ENCODE assay signal across 8 cellular contexts in the genomic region with DNA sequence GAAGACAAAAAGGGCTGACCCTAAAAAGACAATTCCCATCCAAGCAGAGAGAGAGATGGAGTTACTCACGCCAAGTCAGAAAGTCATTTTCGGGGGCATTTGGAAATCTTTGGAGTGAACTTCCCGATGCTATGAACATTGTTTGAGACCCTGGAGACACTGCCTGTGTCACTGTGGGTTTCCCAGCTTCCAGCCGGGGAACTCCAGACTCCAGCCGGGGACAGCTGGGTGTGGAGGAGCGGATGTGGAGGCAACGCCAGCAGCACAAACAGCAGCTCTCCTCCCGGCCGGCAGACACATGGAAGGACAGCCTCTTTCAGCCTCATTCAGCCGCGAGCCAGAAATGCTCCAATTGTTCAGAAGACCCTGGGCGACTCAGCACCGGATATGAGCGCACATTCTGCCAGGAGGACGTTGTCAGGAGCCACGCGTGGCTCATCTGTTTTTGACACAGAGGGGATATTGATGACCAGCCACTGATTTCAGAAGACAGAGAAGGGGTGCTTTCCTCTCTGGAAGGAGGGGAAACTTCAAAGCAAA.
A peak's percentile ranks its signal among the peaks of the same experiment; 100 is the strongest.
DNase-seq lines count a peak whose midpoint lies in the region; ATAC-seq, FAIRE-seq and TF ChIP-seq lines count a peak whose summit lies in the region.

No MANE protein-coding gene starts in this region.

- TF ChIP-seq EP300 in K562 (IDR thresholded peaks at IDR 0.05; ENCODE audit: low read length) = no peak

- BruUV-seq in K562 (replicated peaks; lab: Mats Ljungman, UMichigan) = no TSS peak

- TF ChIP-seq POLR2A in K562 (conservative IDR thresholded peaks at IDR 0.05) = no peak

- peaks cover 53% of the 10 kb centered on the region for H3K27me3 Mint-ChIP-seq in progenitor cell of endocrine pancreas

- H3K9me3 ChIP-seq in K562 (replicated peaks; ENCODE audit: control insufficient read depth, insufficient read depth, low read depth, low read length) (no peaks in the 10 kb centered on the region), hepatocyte (ENCODE audit: low read depth) (no peaks in the 10 kb centered on the region)

- H3K27ac ChIP-seq in K562 (ENCODE audit: extremely low read depth, low read depth, low read length) (no peak overlapping the region), hepatocyte (peak overlapping the region; percentile 26)

- H3K4me3 Mint-ChIP-seq in progenitor cell of endocrine pancreas (ENCODE audit: low read depth) = no peak overlapping the region

- no peak overlapping the region for H3K9ac ChIP-seq in K562 (ENCODE audit: insufficient read depth in 1 of 2, low read depth in 2 of 2, low read length in 2 of 2)

- no peaks in the 10 kb centered on the region for H4K20me1 ChIP-seq in K562 (replicated peaks; ENCODE audit: control insufficient read depth, insufficient read depth, low read length)
- H4K20me1 ChIP-seq in hepatocyte (ENCODE audit: insufficient read depth, poor library complexity, severe bottlenecking) = no peaks in the 10 kb centered on the region

- no peak overlapping the region for H3K27ac Mint-ChIP-seq in progenitor cell of endocrine pancreas

- H3K36me3 Mint-ChIP-seq in progenitor cell of endocrine pancreas (ENCODE audit: insufficient read depth) = peaks cover 31% of the 10 kb centered on the region

- H3K36me3 ChIP-seq in K562 (ENCODE audit: control insufficient read depth, insufficient read depth, low read length) (no peaks in the 10 kb centered on the region), hepatocyte (replicated peaks; ENCODE audit: insufficient read depth, low read depth) (no peaks in the 10 kb centered on the region)

- intact Hi-C loops in K562 (cut with micrococcal nuclease) = no loop called here

- H2AFZ ChIP-seq in K562 (ENCODE audit: low read depth, low read length) = no peak overlapping the region
- H2AFZ ChIP-seq in hepatocyte = no peak overlapping the region

- H3K9me3 Mint-ChIP-seq in progenitor cell of endocrine pancreas (ENCODE audit: low read depth) = no peaks in the 10 kb centered on the region

- no peak for ATAC-seq in K562

- CTCF ChIA-PET in K562 (lab: Yijun Ruan, JAX; ENCODE audit: low intra/inter-chr PET ratio) = no interaction called here

- no peak for FAIRE-seq in K562 (lab: Jason Lieb, UNC)
- no peak for FAIRE-seq in D721Med (lab: Jason Lieb, UNC)

- DNase-seq in GM04503 (ENCODE audit: low read depth) (peak; percentile 21), K562 (ENCODE audit: extremely low read depth in 1 of 4, low spot score in 3 of 4) (no peak), hepatocyte (ENCODE audit: low spot score) (no peak), skeletal muscle cell (ENCODE audit: low read depth) (peak; percentile 64), D721Med (ENCODE audit: insufficient read length, low spot score) (no peak), progenitor cell of endocrine pancreas (ENCODE audit: low spot score, unreplicated experiment) (no peak), NCI-H510A treated with DMSO at 0.1 percent for 48 hours (lab: John Stamatoyannopoulos, UW) (no peak), NCI-H446 treated with DMSO at 0.1 percent for 48 hours (lab: John Stamatoyannopoulos, UW) (no peak)

- WGBS in K562 (ENCODE audit: insufficient coverage, low coverage, missing lambda C conversion rate) = 57% methylated on average over 16 of the region's 17 CpGs
- WGBS in hepatocyte (ENCODE audit: low lambda C conversion rate, missing lambda C conversion rate) = 75% methylated on average over 17 of the region's 17 CpGs

- no peak overlapping the region for H3K4me2 ChIP-seq in K562 (ENCODE audit: insufficient read depth, low read length)
- peak overlapping the region; percentile 50 for H3K4me2 ChIP-seq in hepatocyte

- in situ Hi-C loops in K562 (cut with MboI) = no loop called here

- H3K4me1 ChIP-seq in K562 (replicated peaks in 1 of 2; ENCODE audit: control insufficient read depth in 2 of 2, insufficient read depth in 2 of 2, low read length in 2 of 2) (no peaks in the 10 kb centered on the region), hepatocyte (ENCODE audit: insufficient read depth) (peaks cover 3% of the 10 kb centered on the region)

- no peak for TF ChIP-seq CTCF in K562 (IDR thresholded peaks at IDR 0.05 in 2 of 3, conservative IDR thresholded peaks at IDR 0.05 in 1 of 3; ENCODE audit: insufficient read depth in 2 of 3, low read depth in 1 of 3, low read length in 3 of 3)
- no peak for TF ChIP-seq CTCF in hepatocyte (IDR thresholded peaks at IDR 0.05; ENCODE audit: poor library complexity)
- TF ChIP-seq CTCF in D721Med (IDR thresholded peaks at IDR 0.05; ENCODE audit: insufficient read depth, missing control alignments) = no peak
- TF ChIP-seq CTCF in progenitor cell of endocrine pancreas (IDR thresholded peaks at IDR 0.05; ENCODE audit: unreplicated experiment) = no peak

- peaks cover 38% of the 10 kb centered on the region for H3K4me1 Mint-ChIP-seq in progenitor cell of endocrine pancreas (ENCODE audit: low read depth)

- H3K27me3 ChIP-seq in K562 (ENCODE audit: control insufficient read depth in 2 of 2, insufficient read depth in 2 of 2, low read length in 2 of 2) (no peaks in the 10 kb centered on the region), hepatocyte (no peaks in the 10 kb centered on the region)

- H3K9me1 ChIP-seq in K562 (ENCODE audit: control insufficient read depth, insufficient read depth, low read length) = no peaks in the 10 kb centered on the region

- H3K9me2 ChIP-seq in hepatocyte (replicated peaks; ENCODE audit: insufficient read depth) = no peaks in the 10 kb centered on the region

- H3K79me2 ChIP-seq in K562 (ENCODE audit: control insufficient read depth, insufficient read depth, low read length) (no peaks in the 10 kb centered on the region), hepatocyte (no peaks in the 10 kb centered on the region)

- no peak for TF ChIP-seq RAD21 in K562 (CRISPR knock-in tag; conservative IDR thresholded peaks at IDR 0.05 in 1 of 2, IDR thresholded peaks at IDR 0.05 in 1 of 2)

- POLR2A ChIA-PET in K562 (lab: Yijun Ruan, JAX) = interaction anchor here (1.5 kb wide), 1 partner anchor 13 kb away, joined by 3 read pairs; no protein-coding TSS in a partner anchor

- H3K4me3 ChIP-seq in K562 = no peak overlapping the region
- no peak overlapping the region for H3K4me3 ChIP-seq in hepatocyte
- peak overlapping the region; percentile 23 for H3K4me3 ChIP-seq in skeletal muscle cell (ENCODE audit: low read depth, low read length)

TF ChIP-seq in K562, 482 proteins besides CTCF, POLR2A, EP300 and RAD21:
- TF ChIP-seq KLF6 (CRISPR knock-in tag; IDR thresholded peaks at IDR 0.05; ENCODE audit: borderline replicate concordance) (no peak), DMBX1 (CRISPR knock-in tag; IDR thresholded peaks at IDR 0.05; ENCODE audit: borderline replicate concordance) (peak; percentile 33; the same call in 1 of the 2 replicates)

Comparison
In these comparisons a context has a peak if more than half of its experiments do, and no peak if none do; other contexts are left out.
1. DNase-seq: peak in GM04503 (single experiment) and skeletal muscle cell (single experiment); none in K562 (0 of 4), hepatocyte (single experiment), D721Med (single experiment), progenitor cell of endocrine pancreas (single experiment), NCI-H510A treated with DMSO at 0.1 percent for 48 hours (single experiment) and NCI-H446 treated with DMSO at 0.1 percent for 48 hours (single experiment).